Comparison of ENCODE assay signal across 13 cellular contexts in the genomic region with DNA sequence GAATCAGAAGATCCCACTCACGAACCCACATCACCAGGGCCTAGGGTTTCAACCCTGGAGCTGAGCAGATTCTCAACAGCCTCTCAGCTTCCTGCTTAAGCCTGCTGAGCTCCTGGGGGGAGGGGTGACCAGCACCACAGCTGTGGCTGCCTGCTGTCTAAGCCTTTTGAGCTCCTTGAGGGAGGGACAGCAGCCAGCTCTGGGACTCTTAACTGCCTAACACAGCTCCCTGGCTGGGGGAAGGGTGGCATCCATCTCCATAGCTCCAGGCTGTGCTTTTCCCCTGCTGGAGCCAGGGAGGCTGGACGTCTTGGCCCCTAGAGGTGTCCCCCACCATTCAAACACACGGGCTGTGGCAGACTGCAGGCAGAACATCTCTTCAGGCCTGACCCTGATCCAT.
DNase-seq lines count a peak whose midpoint lies in the region; ATAC-seq and TF ChIP-seq lines count a peak whose summit lies in the region.
"Had no signal": no experiment of that assay in that cellular context is flagged by ENCODE, and none has a peak within 500 bp of the region (broad histone marks: within the 10 kb centered on the region; RNA-seq: fewer than 3 reads in every experiment).

No MANE protein-coding gene starts in this region.

- no peak overlapping the region for H3K9ac ChIP-seq in neuronal stem cell (ENCODE audit: low read depth, low read length, poor library complexity)

- H3K79me1 ChIP-seq in neuronal stem cell (ENCODE audit: low read depth, low read length): no peaks in the 10 kb centered on the region

- peak overlapping the region; percentile 25 for H2BK15ac ChIP-seq in neuronal stem cell (ENCODE audit: low read length)

- no peak overlapping the region for H2BK5ac ChIP-seq in neuronal stem cell (ENCODE audit: low read length)

- peak overlapping the region; percentile 54 for H3K18ac ChIP-seq in neuronal stem cell (ENCODE audit: low read length)

- no peak for TF ChIP-seq CTCF in glutamatergic neuron (IDR thresholded peaks at IDR 0.05; ENCODE audit: partially characterized antibody, unreplicated experiment)

- no peak overlapping the region for H2BK12ac ChIP-seq in neuronal stem cell (ENCODE audit: low read length)

- WGBS in neuronal stem cell (ENCODE audit: extremely low coverage in 2 of 2, insufficient read length in 2 of 2, insufficient replicate concordance in 1 of 2), 2 donors: no CpG with 5 or more reads among the region's 3 CpGs

- H3K4me1 Mint-ChIP-seq in glutamatergic neuron (ENCODE audit: low read depth, unreplicated experiment): peaks cover 5% of the 10 kb centered on the region

- peak overlapping the region; percentile 86 for H3K27ac Mint-ChIP-seq in glutamatergic neuron (ENCODE audit: unreplicated experiment)
- H3K27ac Mint-ChIP-seq: CD8-positive, alpha-beta T cell had no signal

- no peak overlapping the region for H3K4me3 ChIP-seq in neuronal stem cell (ENCODE audit: low read length in 2 of 2)
- H3K4me3 ChIP-seq: K562 had no signal

- H2BK120ac ChIP-seq in neuronal stem cell (ENCODE audit: low read depth, low read length): no peak overlapping the region

- H3K9me3 Mint-ChIP-seq in glutamatergic neuron (ENCODE audit: unreplicated experiment): peaks cover 3% of the 10 kb centered on the region
- H3K9me3 Mint-ChIP-seq: CD8-positive, alpha-beta T cell had no signal

- ATAC-seq in HG02884 (IDR thresholded peaks at IDR 0.05; ENCODE audit: unreplicated experiment): no peak
- ATAC-seq in stimulated activated naive CD8-positive, alpha-beta T cell treated with anti-CD3 and anti-CD28 coated beads, Interleukin-15, Interleukin-2, amounts not matched to agents 100 U/mL and 50 U/mL, for 24 hours: no peak
- ATAC-seq: CD8-positive, alpha-beta T cell; K562 had no signal

- no peaks in the 10 kb centered on the region for H3K27me3 ChIP-seq in neuronal stem cell (ENCODE audit: control insufficient read depth in 3 of 3, insufficient read depth in 3 of 3, low read depth in 1 of 3, low read length in 3 of 3)

- no peak overlapping the region for H3K23ac ChIP-seq in neuronal stem cell (ENCODE audit: low read depth, low read length, poor library complexity)

- no peak overlapping the region for H4K91ac ChIP-seq in neuronal stem cell (ENCODE audit: low read depth, low read length, poor library complexity)

- H3K4me2 ChIP-seq in neuronal stem cell (ENCODE audit: insufficient read depth, low read length, poor library complexity, severe bottlenecking): no peak overlapping the region

- H2AK5ac ChIP-seq in neuronal stem cell (ENCODE audit: low read depth, low read length): no peak overlapping the region

- H3K4me1 ChIP-seq in neuronal stem cell (ENCODE audit: control insufficient read depth in 2 of 2, insufficient read depth in 1 of 2, low read depth in 1 of 2, low read length in 2 of 2): peaks cover 0 to 5% of the 10 kb centered on the region in 2 donors

- H3K36me3 Mint-ChIP-seq in glutamatergic neuron (ENCODE audit: unreplicated experiment): no peaks in the 10 kb centered on the region
- H3K36me3 Mint-ChIP-seq: CD8-positive, alpha-beta T cell had no signal

- H3K4ac ChIP-seq in neuronal stem cell (ENCODE audit: low read length): no peak overlapping the region

- no peaks in the 10 kb centered on the region for H3K27me3 Mint-ChIP-seq in glutamatergic neuron (ENCODE audit: unreplicated experiment)

- H3K27ac ChIP-seq in neuronal stem cell (replicated peaks; ENCODE audit: low read length): no peak overlapping the region
- H3K27ac ChIP-seq: 22Rv1 had no signal

- H3K36me3 ChIP-seq in neuronal stem cell (replicated peaks in 1 of 2; ENCODE audit: control insufficient read depth in 2 of 2, insufficient read depth in 2 of 2, low read length in 2 of 2): no peaks in the 10 kb centered on the region

- no peak overlapping the region for H4K8ac ChIP-seq in neuronal stem cell (ENCODE audit: low read depth, low read length)

- no peaks in the 10 kb centered on the region for H3K9me3 ChIP-seq in neuronal stem cell (replicated peaks in 1 of 2; ENCODE audit: control insufficient read depth in 2 of 2, insufficient read depth in 1 of 2, low read depth in 1 of 2, low read length in 2 of 2)

- no peak overlapping the region for H3K4me3 Mint-ChIP-seq in glutamatergic neuron (ENCODE audit: unreplicated experiment)
- H3K4me3 Mint-ChIP-seq: CD8-positive, alpha-beta T cell had no signal

- DNase-seq in DMS 273 (lab: John Stamatoyannopoulos, UW; ENCODE audit: unreplicated experiment): peak; percentile 46
- DNase-seq in DMS 273 treated with DMSO at 0.1 percent for 48 hours (lab: John Stamatoyannopoulos, UW): no peak
- peak; percentile 43 for DNase-seq in NCI-H2196 treated with DMSO at 0.1 percent for 48 hours (lab: John Stamatoyannopoulos, UW; ENCODE audit: unreplicated experiment)
- peak; percentile 81 for DNase-seq in glutamatergic neuron
- DNase-seq in neuronal stem cell (ENCODE audit: low spot score): no peak
- DNase-seq in stimulated activated naive CD8-positive, alpha-beta T cell treated with anti-CD3 and anti-CD28 coated beads, Interleukin-15, Interleukin-2, amounts not matched to agents 100 U/mL and 50 U/mL, for 24 hours: no peak
- DNase-seq in 8988T: no peak
- DNase-seq: CD8-positive, alpha-beta T cell; GOT3; NCI-H1694 had no signal

- H2AFZ ChIP-seq in neuronal stem cell (ENCODE audit: low read length): peak overlapping the region; percentile 39

- no peak overlapping the region for H3K14ac ChIP-seq in neuronal stem cell (ENCODE audit: low read length)

Comparison
In these comparisons a context has a peak if more than half of its experiments do, and no peak if none do; other contexts are left out.
1. DNase-seq: peak in DMS 273 (single experiment), NCI-H2196 treated with DMSO at 0.1 percent for 48 hours (single experiment) and glutamatergic neuron (single experiment); none in DMS 273 treated with DMSO at 0.1 percent for 48 hours (single experiment), neuronal stem cell (single experiment), stimulated activated naive CD8-positive, alpha-beta T cell treated with anti-CD3 and anti-CD28 coated beads, Interleukin-15, Interleukin-2, amounts not matched to agents 100 U/mL and 50 U/mL, for 24 hours (single experiment) and 8988T (single experiment).